In genomic region chr7:133295484-133295883, GRCh38 we compare ENCODE assay signal across 23 cellular contexts. TPM values are rescaled to one million over a fixed set of nuclear protein-coding genes. Genes with fewer than 3 reads are reported as not detected.
DNase-seq lines count a peak whose midpoint lies in the region; ATAC-seq and TF ChIP-seq lines count a peak whose summit lies in the region.
"Had no signal": no experiment of that assay in that cellular context is flagged by ENCODE, and none has a peak within 500 bp of the region (broad histone marks: within the 10 kb centered on the region; RNA-seq: fewer than 3 reads in every experiment).

No MANE protein-coding gene starts in this region.

- H3K4me3 Mint-ChIP-seq in glutamatergic neuron (ENCODE audit: unreplicated experiment): peak overlapping the region; percentile 41
- H3K4me3 Mint-ChIP-seq: CD14-positive monocyte; CD4-positive, alpha-beta T cell; CD8-positive, alpha-beta memory T cell had no signal

- no peaks in the 10 kb centered on the region for H3K9me3 ChIP-seq in psoas muscle
- H3K9me3 ChIP-seq: A549; BE2C; BLaER1 treated with 17β-estradiol and CSF1 and Interleukin-3, amounts not matched to agents 10 nM and 100 nM had no signal

- H3K27me3 Mint-ChIP-seq in glutamatergic neuron (ENCODE audit: unreplicated experiment): peaks cover 2% of the 10 kb centered on the region
- H3K27me3 Mint-ChIP-seq: CD4-positive, alpha-beta T cell; CD8-positive, alpha-beta memory T cell had no signal

- no peaks in the 10 kb centered on the region for H3K36me3 Mint-ChIP-seq in glutamatergic neuron (ENCODE audit: unreplicated experiment)

- peak overlapping the region; percentile 6 for H3K27ac ChIP-seq in psoas muscle
- H3K27ac ChIP-seq: A549; BLaER1 treated with 17β-estradiol and CSF1 and Interleukin-3, amounts not matched to agents 10 nM and 100 nM; GM23248 had no signal

- H3K4me1 Mint-ChIP-seq in glutamatergic neuron (ENCODE audit: low read depth, unreplicated experiment): peaks cover 48% of the 10 kb centered on the region
- H3K4me1 Mint-ChIP-seq: CD14-positive monocyte had no signal

- no peaks in the 10 kb centered on the region for H3K27me3 ChIP-seq in psoas muscle (ENCODE audit: insufficient read depth in 3 of 3, low read length in 2 of 3)
- H3K27me3 ChIP-seq: BE2C; BLaER1 treated with 17β-estradiol and CSF1 and Interleukin-3, amounts not matched to agents 10 nM and 100 nM had no signal

- DNase-seq in NCI-H69 (lab: John Stamatoyannopoulos, UW) (peak; percentile 13), NCI-H82 treated with DMSO at 0.1 percent for 48 hours (lab: John Stamatoyannopoulos, UW; ENCODE audit: unreplicated experiment) (peak; percentile 35), glutamatergic neuron (no peak), psoas muscle (no peak), cerebellum (ENCODE audit: low spot score) (no peak)
- DNase-seq: 8988T; ACHN; AML-193; BE2C; CD4-positive, alpha-beta T cell; CD8-positive, alpha-beta memory T cell; DMS79; EL; GDM1; GM23248; H7; HCEC 1CT had no signal

- H3K9me3 Mint-ChIP-seq in glutamatergic neuron (ENCODE audit: unreplicated experiment): peaks cover 5% of the 10 kb centered on the region
- H3K9me3 Mint-ChIP-seq: CD14-positive monocyte; CD4-positive, alpha-beta T cell; CD8-positive, alpha-beta memory T cell had no signal

- no peaks in the 10 kb centered on the region for H3K36me3 ChIP-seq in psoas muscle (ENCODE audit: insufficient read depth in 1 of 2, low read depth in 1 of 2)

- H3K4me3 ChIP-seq in psoas muscle: no peak overlapping the region
- H3K4me3 ChIP-seq: A549; BLaER1 treated with 17β-estradiol and CSF1 and Interleukin-3, amounts not matched to agents 10 nM and 100 nM; GM12878; GM23248 had no signal

- no peak overlapping the region for H3K27ac Mint-ChIP-seq in glutamatergic neuron (ENCODE audit: unreplicated experiment)
- H3K27ac Mint-ChIP-seq: CD14-positive monocyte; CD4-positive, alpha-beta T cell; CD8-positive, alpha-beta memory T cell had no signal

- ATAC-seq in psoas muscle (no peak), HG03095 (IDR thresholded peaks at IDR 0.05; ENCODE audit: unreplicated experiment) (no peak), HG03521 (IDR thresholded peaks at IDR 0.05; ENCODE audit: unreplicated experiment) (no peak)
- ATAC-seq: A549, GM12878 had no signal

- TF ChIP-seq CTCF in glutamatergic neuron (IDR thresholded peaks at IDR 0.05; ENCODE audit: partially characterized antibody, unreplicated experiment) (no peak), psoas muscle (IDR thresholded peaks at IDR 0.05) (no peak)

- intact Hi-C loops in psoas muscle (cut with DNase I): no loop called here

- peaks cover 79% of the 10 kb centered on the region for H3K4me1 ChIP-seq in psoas muscle
- H3K4me1 ChIP-seq: A549; BLaER1 treated with 17β-estradiol and CSF1 and Interleukin-3, amounts not matched to agents 10 nM and 100 nM had no signal

- 77 to 91% (median 80%) methylated on average over 3 of the region's 3 CpGs for WGBS in psoas muscle, 3 donors

RNA-seq across cellular contexts. Expression of gene EXOC4, which starts 42.6 kb away (rescaled TPM):
- total RNA-seq in glutamatergic neuron (ENCODE audit: unreplicated experiment) (73.8 TPM), psoas muscle (10 to 100 TPM; 28.0 to 63.0 (median 42.8) TPM), cerebellum (106 TPM)
- 10 to 100 TPM in 2 of 3 donors, 1 to 10 TPM in 1; 7.6 to 29.1 (median 15.4) TPM for polyA plus RNA-seq in psoas muscle

Comparison
In these comparisons a context has a peak if more than half of its experiments do, and no peak if none do; other contexts are left out.
1. DNase-seq: peak in NCI-H69 (single experiment) and NCI-H82 treated with DMSO at 0.1 percent for 48 hours (single experiment); none in glutamatergic neuron (single experiment), psoas muscle (0 of 2) and cerebellum (single experiment).